Comparison of ENCODE assay signal across 27 cellular contexts in the genomic region with DNA sequence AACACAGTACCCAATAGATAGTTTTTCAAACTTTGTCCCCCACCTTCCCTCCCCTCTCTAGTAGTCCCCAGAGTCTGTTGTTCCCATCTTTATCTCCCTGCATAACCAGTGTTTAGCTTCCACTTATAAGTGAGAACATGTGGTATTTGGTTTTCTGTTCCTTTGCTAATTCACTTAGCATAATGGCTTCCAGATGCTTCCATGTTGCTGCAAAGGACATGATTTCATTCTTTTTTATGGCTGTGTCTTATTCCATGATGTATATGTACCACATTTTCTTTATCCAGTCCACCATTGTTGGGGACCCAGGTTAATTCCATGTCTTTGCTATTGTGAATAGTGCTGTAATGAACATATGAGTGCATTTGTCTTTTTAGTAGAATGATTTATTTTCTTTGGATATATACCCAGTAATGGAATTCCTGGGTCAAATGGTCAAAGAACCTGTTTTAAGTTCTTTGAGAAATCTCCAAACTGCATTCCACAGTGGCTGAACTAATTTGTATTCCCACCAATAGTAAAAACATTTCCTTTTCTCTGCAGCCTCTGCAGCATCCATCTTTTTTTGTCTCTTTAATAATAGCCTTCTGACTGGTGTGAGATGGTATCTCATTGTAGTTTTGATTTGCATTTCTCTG.
DNase-seq lines count a peak whose midpoint lies in the region; ATAC-seq and TF ChIP-seq lines count a peak whose summit lies in the region.
"Had no signal": no experiment of that assay in that cellular context is flagged by ENCODE, and none has a peak within 500 bp of the region (broad histone marks: within the 10 kb centered on the region; RNA-seq: fewer than 3 reads in every experiment).

No MANE protein-coding gene starts in this region.

- peak overlapping the region; percentile 1 for H2AFZ ChIP-seq in ACC112 (ENCODE audit: low read length, unreplicated experiment)

- H3K4me1 ChIP-seq in ACC112 (ENCODE audit: control insufficient read depth, insufficient read depth, low read length, unreplicated experiment): peaks cover 16% of the 10 kb centered on the region
- no peaks in the 10 kb centered on the region for H3K4me1 ChIP-seq in adrenal gland (replicated peaks in 1 of 2)
- no peaks in the 10 kb centered on the region for H3K4me1 ChIP-seq in right atrium auricular region

- peaks cover 50% of the 10 kb centered on the region for H3K4me1 Mint-ChIP-seq in chondrocyte (ENCODE audit: low read depth)

- DNase-seq in LHCN-M2 (ENCODE audit: low read depth) (peak; percentile 47), chondrocyte (ENCODE audit: low spot score) (no peak), kidney glomerular epithelial cell (lab: John Stamatoyannopoulos, UW) (peak; percentile 49), adrenal gland (no peak), germinal center (ENCODE audit: low spot score) (no peak), right atrium auricular region (ENCODE audit: low spot score) (no peak)
- DNase-seq: activated CD4-positive, alpha-beta memory T cell treated with anti-CD3 and anti-CD28 coated beads for 36 hours; activated CD4-positive, CD25-positive, alpha-beta regulatory T cell; activated effector memory CD4-positive, alpha-beta T cell treated with anti-CD3 and anti-CD28 coated beads, Interleukin-2, amount 50 U/mL, for 16 hours; Calu3; erythroblast; H7; left colon; mesendoderm; MM.1S; NCI-H1436 treated with DMSO at 0.1 percent for 48 hours; NCI-H524 treated with DMSO at 0.1 percent for 48 hours; nucleus accumbens; stimulated activated CD4-positive, alpha-beta T cell treated with anti-CD3 and anti-CD28 coated beads, Interleukin-4, amount 100 ng/mL, for 4 hours; stimulated activated naive CD8-positive, alpha-beta T cell treated with anti-CD3 and anti-CD28 coated beads, Interleukin-15, amount 100 ng/mL, for 72 hours; T1000; trophoblast cell had no signal

- H3K36me3 Mint-ChIP-seq in chondrocyte (ENCODE audit: low read depth): peaks cover 2% of the 10 kb centered on the region
- H3K36me3 Mint-ChIP-seq: activated CD4-positive, alpha-beta memory T cell treated with anti-CD3 and anti-CD28 coated beads for 36 hours had no signal

- H3K9me3 ChIP-seq in adrenal gland (replicated peaks in 1 of 3) (no peaks in the 10 kb centered on the region), right atrium auricular region (no peaks in the 10 kb centered on the region)
- H3K9me3 ChIP-seq: A549 had no signal

- H3K4me3 ChIP-seq in ACC112 (ENCODE audit: low read depth, low read length): no peak overlapping the region
- H3K4me3 ChIP-seq in adrenal gland: no peak overlapping the region
- no peak overlapping the region for H3K4me3 ChIP-seq in right atrium auricular region
- H3K4me3 ChIP-seq: A549; BLaER1 treated with 17β-estradiol and CSF1 and Interleukin-3, amounts not matched to agents 10 nM and 100 nM had no signal

- H3K27ac ChIP-seq in ACC112 (ENCODE audit: low read depth, low read length) (no peak overlapping the region), adrenal gland (no peak overlapping the region), right atrium auricular region (no peak overlapping the region)
- H3K27ac ChIP-seq: A549; BLaER1 treated with 17β-estradiol and CSF1 and Interleukin-3, amounts not matched to agents 10 nM and 100 nM; RWPE1 had no signal

- H3K4me3 Mint-ChIP-seq in chondrocyte (ENCODE audit: unreplicated experiment): no peak overlapping the region
- H3K4me3 Mint-ChIP-seq: activated CD4-positive, alpha-beta memory T cell treated with anti-CD3 and anti-CD28 coated beads for 36 hours; stimulated activated naive CD8-positive, alpha-beta T cell treated with anti-CD3 and anti-CD28 coated beads, Interleukin-15, amount 100 ng/mL, for 72 hours had no signal

- TF ChIP-seq CTCF in chondrocyte (IDR thresholded peaks at IDR 0.05) (no peak), adrenal gland (IDR thresholded peaks at IDR 0.05) (no peak), right atrium auricular region (IDR thresholded peaks at IDR 0.05) (no peak)

- no peaks in the 10 kb centered on the region for H3K79me2 ChIP-seq in ACC112 (ENCODE audit: control insufficient read depth, insufficient read depth, low read length, unreplicated experiment)

- H3K36me3 ChIP-seq in ACC112 (ENCODE audit: insufficient read depth, low read length): no peaks in the 10 kb centered on the region
- no peaks in the 10 kb centered on the region for H3K36me3 ChIP-seq in adrenal gland (replicated peaks in 1 of 2)
- no peaks in the 10 kb centered on the region for H3K36me3 ChIP-seq in right atrium auricular region
- H3K36me3 ChIP-seq: BLaER1 treated with 17β-estradiol and CSF1 and Interleukin-3, amounts not matched to agents 10 nM and 100 nM had no signal

- no peak for ATAC-seq in GM21367 (IDR thresholded peaks at IDR 0.05; ENCODE audit: unreplicated experiment)
- ATAC-seq: A549; left colon; stimulated activated naive CD8-positive, alpha-beta T cell treated with anti-CD3 and anti-CD28 coated beads, Interleukin-15, amount 100 ng/mL, for 72 hours had no signal

- H3K9me3 Mint-ChIP-seq in chondrocyte (ENCODE audit: low read depth): peaks cover 10% of the 10 kb centered on the region

- H3K27ac Mint-ChIP-seq in chondrocyte (ENCODE audit: unreplicated experiment): peak overlapping the region; percentile 34
- H3K27ac Mint-ChIP-seq: activated CD4-positive, alpha-beta memory T cell treated with anti-CD3 and anti-CD28 coated beads for 36 hours; stimulated activated naive CD8-positive, alpha-beta T cell treated with anti-CD3 and anti-CD28 coated beads, Interleukin-15, amount 100 ng/mL, for 72 hours had no signal

- H3K27me3 ChIP-seq in ACC112 (ENCODE audit: insufficient read depth, low read length) (no peaks in the 10 kb centered on the region), adrenal gland (no peaks in the 10 kb centered on the region), right atrium auricular region (no peaks in the 10 kb centered on the region)

- no peak for TF ChIP-seq POLR2A in adrenal gland (IDR thresholded peaks at IDR 0.05)

- H3K27me3 Mint-ChIP-seq in chondrocyte (ENCODE audit: low read depth): no peaks in the 10 kb centered on the region
- H3K27me3 Mint-ChIP-seq: activated CD4-positive, alpha-beta memory T cell treated with anti-CD3 and anti-CD28 coated beads for 36 hours; stimulated activated naive CD8-positive, alpha-beta T cell treated with anti-CD3 and anti-CD28 coated beads, Interleukin-15, amount 100 ng/mL, for 72 hours had no signal

- intact Hi-C loops in adrenal gland (cut with DNase I): no loop called here

Comparison
In these comparisons a context has a peak if more than half of its experiments do, and no peak if none do; other contexts are left out.
1. DNase-seq: peak in LHCN-M2 (single experiment) and kidney glomerular epithelial cell (single experiment); none in chondrocyte (single experiment), adrenal gland (0 of 7), germinal center (single experiment) and right atrium auricular region (single experiment).